ENCODE assay signal across 16 cellular contexts in genomic region chr11:113841691-113842090, GRCh38. TPM values are rescaled to one million over a fixed set of nuclear protein-coding genes. Genes with fewer than 3 reads are reported as not detected.
DNase-seq lines count a peak whose midpoint lies in the region; ATAC-seq and TF ChIP-seq lines count a peak whose summit lies in the region.
"Had no signal": no experiment of that assay in that cellular context is flagged by ENCODE, and none has a peak within 500 bp of the region (broad histone marks: within the 10 kb centered on the region; RNA-seq: fewer than 3 reads in every experiment).

No MANE protein-coding gene starts in this region.

- POLR2A ChIA-PET in Caco-2 (lab: Charles Lee): interaction anchor here (0.6 kb wide), 1 partner anchor 34 kb away, joined by 5 read pairs; no protein-coding TSS in a partner anchor

- peak overlapping the region in 6 of 10 donors; percentile 3 to 41 (median 11) for H3K27ac ChIP-seq in heart right ventricle
- H3K27ac ChIP-seq: right atrium auricular region, RWPE1 had no signal

- H3K9me3 ChIP-seq in heart right ventricle (no peaks in the 10 kb centered on the region), Caco-2 (no peaks in the 10 kb centered on the region)
- H3K9me3 ChIP-seq: right atrium auricular region had no signal

- no peaks in the 10 kb centered on the region for H3K27me3 ChIP-seq in heart right ventricle
- no peaks in the 10 kb centered on the region for H3K27me3 ChIP-seq in Caco-2 (replicated peaks; ENCODE audit: control insufficient read depth, insufficient read depth, low read length)
- H3K27me3 ChIP-seq: right atrium auricular region had no signal

- ATAC-seq in heart right ventricle (peak in 1 of 8 donors; percentile 20), HG03045 (IDR thresholded peaks at IDR 0.05; ENCODE audit: unreplicated experiment) (peak; percentile 36), HG03095 (IDR thresholded peaks at IDR 0.05; ENCODE audit: unreplicated experiment) (no peak)
- ATAC-seq in stimulated activated effector memory CD8-positive, alpha-beta T cell treated with anti-CD3 and anti-CD28 coated beads, Interleukin-12 subunit alpha, Interleukin-12 subunit beta, amount 100 ng/mL, for 72 hours: peak; percentile 62
- ATAC-seq: activated T-helper 17 cell treated with anti-CD3 and anti-CD28 coated beads, Interleukin-2, amount 50 U/mL, for 72 hours had no signal

- intact Hi-C loops in heart right ventricle (cut with DNase I): no loop called here
- intact Hi-C loops in cardiac septum (cut with DNase I): no loop called here
- intact Hi-C loops in activated T-helper 1 cell treated with anti-CD3 and anti-CD28 coated beads, Interleukin-12 subunit alpha, Interleukin-12 subunit beta, Interleukin-2, Interleukin-4 antibody, amounts not matched to agents 30 ng/mL and 10 ng/mL and 1 ng/mL, durations not matched to agents 14 hours and 24 hours and 36 hours (cut with micrococcal nuclease): no loop called here
- intact Hi-C loops in Caco-2 (cut with micrococcal nuclease; ENCODE audit: unreplicated experiment): no loop called here

- H3K36me3 ChIP-seq in heart right ventricle (peaks cover 0 to 82% (median 19%) of the 10 kb centered on the region in 9 donors), Caco-2 (ENCODE audit: control insufficient read depth, insufficient read depth, low read length) (peaks cover 6% of the 10 kb centered on the region; the same call in 1 of the 2 replicates)

- CTCF ChIA-PET in Caco-2 (lab: Charles Lee): no interaction called here

- H3K36me3 Mint-ChIP-seq in activated T-helper 1 cell treated with anti-CD3 and anti-CD28 coated beads, Interleukin-12 subunit alpha, Interleukin-12 subunit beta, Interleukin-2, Interleukin-4 antibody, amounts not matched to agents 30 ng/mL and 10 ng/mL and 1 ng/mL, durations not matched to agents 14 hours and 24 hours and 36 hours (ENCODE audit: low read depth): peaks cover 26% of the 10 kb centered on the region
- H3K36me3 Mint-ChIP-seq in stimulated activated effector memory CD8-positive, alpha-beta T cell treated with anti-CD3 and anti-CD28 coated beads, Interleukin-12 subunit alpha, Interleukin-12 subunit beta, amount 100 ng/mL, for 72 hours: peaks cover 30% of the 10 kb centered on the region
- H3K36me3 Mint-ChIP-seq in Caco-2 (ENCODE audit: insufficient read depth, unreplicated experiment): peaks cover 47% of the 10 kb centered on the region

- H3K4me1 ChIP-seq in heart right ventricle (peaks cover 0 to 36% (median 0%) of the 10 kb centered on the region in 9 donors), Caco-2 (no peaks in the 10 kb centered on the region)

- BruUV-seq in Caco-2 (replicated peaks; lab: Mats Ljungman, UMichigan): no TSS peak

- no peaks in the 10 kb centered on the region for H3K9me3 Mint-ChIP-seq in activated T-helper 1 cell treated with anti-CD3 and anti-CD28 coated beads, Interleukin-12 subunit alpha, Interleukin-12 subunit beta, Interleukin-2, Interleukin-4 antibody, amounts not matched to agents 30 ng/mL and 10 ng/mL and 1 ng/mL, durations not matched to agents 14 hours and 24 hours and 36 hours
- no peaks in the 10 kb centered on the region for H3K9me3 Mint-ChIP-seq in stimulated activated effector memory CD8-positive, alpha-beta T cell treated with anti-CD3 and anti-CD28 coated beads, Interleukin-12 subunit alpha, Interleukin-12 subunit beta, amount 100 ng/mL, for 72 hours
- H3K9me3 Mint-ChIP-seq in Caco-2 (ENCODE audit: unreplicated experiment): no peaks in the 10 kb centered on the region
- H3K9me3 Mint-ChIP-seq: activated T-helper 17 cell treated with anti-CD3 and anti-CD28 coated beads, Interleukin-2, amount 50 U/mL, for 72 hours had no signal

- no peaks in the 10 kb centered on the region for H3K27me3 Mint-ChIP-seq in activated T-helper 1 cell treated with anti-CD3 and anti-CD28 coated beads, Interleukin-12 subunit alpha, Interleukin-12 subunit beta, Interleukin-2, Interleukin-4 antibody, amounts not matched to agents 30 ng/mL and 10 ng/mL and 1 ng/mL, durations not matched to agents 14 hours and 24 hours and 36 hours (ENCODE audit: insufficient read depth)
- no peaks in the 10 kb centered on the region for H3K27me3 Mint-ChIP-seq in Caco-2 (ENCODE audit: insufficient read depth, unreplicated experiment)
- H3K27me3 Mint-ChIP-seq: activated T-helper 17 cell treated with anti-CD3 and anti-CD28 coated beads, Interleukin-2, amount 50 U/mL, for 72 hours had no signal

- peak overlapping the region; percentile 53 for H3K4me3 Mint-ChIP-seq in activated T-helper 1 cell treated with anti-CD3 and anti-CD28 coated beads, Interleukin-12 subunit alpha, Interleukin-12 subunit beta, Interleukin-2, Interleukin-4 antibody, amounts not matched to agents 30 ng/mL and 10 ng/mL and 1 ng/mL, durations not matched to agents 14 hours and 24 hours and 36 hours
- peak overlapping the region; percentile 20 for H3K4me3 Mint-ChIP-seq in stimulated activated effector memory CD8-positive, alpha-beta T cell treated with anti-CD3 and anti-CD28 coated beads, Interleukin-12 subunit alpha, Interleukin-12 subunit beta, amount 100 ng/mL, for 72 hours
- no peak overlapping the region for H3K4me3 Mint-ChIP-seq in Caco-2 (ENCODE audit: unreplicated experiment)
- H3K4me3 Mint-ChIP-seq: activated T-helper 17 cell treated with anti-CD3 and anti-CD28 coated beads, Interleukin-2, amount 50 U/mL, for 72 hours had no signal

- H3K4me3 ChIP-seq in heart right ventricle (no peak overlapping the region), Caco-2 (ENCODE audit: low read depth, low read length) (no peak overlapping the region)
- H3K4me3 ChIP-seq: right atrium auricular region had no signal

- 86 to 93% methylated on average over 1 of the region's 1 CpG for WGBS in heart right ventricle, 2 donors

- TF ChIP-seq CTCF in heart right ventricle (IDR thresholded peaks at IDR 0.05): no peak
- no peak for TF ChIP-seq CTCF in Caco-2 (IDR thresholded peaks at IDR 0.05; ENCODE audit: insufficient read depth in 1 of 2, low read depth in 1 of 2, low read length in 1 of 2, severe bottlenecking in 1 of 2, unreplicated experiment in 1 of 2)

- no peak for DNase-seq in heart right ventricle
- no peak for DNase-seq in cardiac septum (ENCODE audit: low spot score)
- DNase-seq in activated T-helper 1 cell treated with anti-CD3 and anti-CD28 coated beads, Interleukin-12 subunit alpha, Interleukin-12 subunit beta, Interleukin-2, Interleukin-4 antibody, amounts not matched to agents 30 ng/mL and 10 ng/mL and 1 ng/mL, durations not matched to agents 14 hours and 24 hours and 36 hours (ENCODE audit: low spot score): no peak
- no peak for DNase-seq in stimulated activated effector memory CD8-positive, alpha-beta T cell treated with anti-CD3 and anti-CD28 coated beads, Interleukin-12 subunit alpha, Interleukin-12 subunit beta, amount 100 ng/mL, for 72 hours (ENCODE audit: low spot score in 2 of 2)
- no peak for DNase-seq in Caco-2
- no peak for DNase-seq in ureter (ENCODE audit: low spot score)
- DNase-seq: activated CD4-positive, alpha-beta T cell treated with anti-CD3 and anti-CD28 coated beads, Interleukin-2, amount 50 U/mL, for 1 hour; erythroblast; glutamatergic neuron; mesendoderm; NCI-H2029 treated with DMSO at 0.1 percent for 48 hours had no signal

- peaks cover 13% of the 10 kb centered on the region for H3K4me1 Mint-ChIP-seq in activated T-helper 1 cell treated with anti-CD3 and anti-CD28 coated beads, Interleukin-12 subunit alpha, Interleukin-12 subunit beta, Interleukin-2, Interleukin-4 antibody, amounts not matched to agents 30 ng/mL and 10 ng/mL and 1 ng/mL, durations not matched to agents 14 hours and 24 hours and 36 hours (ENCODE audit: low read depth)
- H3K4me1 Mint-ChIP-seq in stimulated activated effector memory CD8-positive, alpha-beta T cell treated with anti-CD3 and anti-CD28 coated beads, Interleukin-12 subunit alpha, Interleukin-12 subunit beta, amount 100 ng/mL, for 72 hours: peaks cover 13% of the 10 kb centered on the region
- no peaks in the 10 kb centered on the region for H3K4me1 Mint-ChIP-seq in Caco-2 (ENCODE audit: low read depth, unreplicated experiment)
- H3K4me1 Mint-ChIP-seq: activated T-helper 17 cell treated with anti-CD3 and anti-CD28 coated beads, Interleukin-2, amount 50 U/mL, for 72 hours had no signal

- H3K27ac Mint-ChIP-seq in activated T-helper 1 cell treated with anti-CD3 and anti-CD28 coated beads, Interleukin-12 subunit alpha, Interleukin-12 subunit beta, Interleukin-2, Interleukin-4 antibody, amounts not matched to agents 30 ng/mL and 10 ng/mL and 1 ng/mL, durations not matched to agents 14 hours and 24 hours and 36 hours: peak overlapping the region; percentile 61
- H3K27ac Mint-ChIP-seq in stimulated activated effector memory CD8-positive, alpha-beta T cell treated with anti-CD3 and anti-CD28 coated beads, Interleukin-12 subunit alpha, Interleukin-12 subunit beta, amount 100 ng/mL, for 72 hours: peak overlapping the region; percentile 4
- no peak overlapping the region for H3K27ac Mint-ChIP-seq in Caco-2 (ENCODE audit: unreplicated experiment)
- H3K27ac Mint-ChIP-seq: activated T-helper 17 cell treated with anti-CD3 and anti-CD28 coated beads, Interleukin-2, amount 50 U/mL, for 72 hours had no signal

RNA-seq across cellular contexts. Expression of gene USP28, which starts 33.7 kb away (rescaled TPM):
- total RNA-seq in heart right ventricle (100 to 1,000 TPM in 9 of 10 donors, 10 to 100 TPM in 1; 72.2 to 174 (median 136) TPM), cardiac septum (139 TPM), Caco-2 (2022) (63.8 and 74.4 TPM in 2 replicates), ureter (28.7 TPM)
- 10 to 100 TPM; 29.2 to 43.9 TPM for polyA plus RNA-seq in heart right ventricle
- total RNA-seq in activated T-helper 1 cell treated with anti-CD3 and anti-CD28 coated beads, Interleukin-12 subunit alpha, Interleukin-12 subunit beta, Interleukin-2, Interleukin-4 antibody, amounts not matched to agents 30 ng/mL and 10 ng/mL and 1 ng/mL, durations not matched to agents 14 hours and 24 hours and 36 hours: 29.0 and 30.9 TPM in 2 replicates
